ENCODE assay signal across 16 cellular contexts in genomic region chr5:160923927-160924705, GRCh38.
DNase-seq lines count a peak whose midpoint lies in the region; ATAC-seq, FAIRE-seq and TF ChIP-seq lines count a peak whose summit lies in the region.
"Had no signal": no experiment of that assay in that cellular context is flagged by ENCODE, and none has a peak within 500 bp of the region (broad histone marks: within the 10 kb centered on the region; RNA-seq: fewer than 3 reads in every experiment).

No MANE protein-coding gene starts in this region.

- H3K14ac ChIP-seq in H9 (ENCODE audit: insufficient read depth, low read length) = no peak overlapping the region

- intact Hi-C loops in dorsolateral prefrontal cortex (cut with DNase I) = no loop called here

- H3K4me2 ChIP-seq in H9 (ENCODE audit: insufficient read depth, insufficient read length, low read length) = no peak overlapping the region

- ATAC-seq in GM21825 (IDR thresholded peaks at IDR 0.05; ENCODE audit: unreplicated experiment) = no peak
- ATAC-seq: right cardiac atrium had no signal

- H3K9ac ChIP-seq in H9 (ENCODE audit: extremely low read depth, insufficient read length, low read length) = no peak overlapping the region

- no peak overlapping the region for H2BK15ac ChIP-seq in H9 (ENCODE audit: low read depth, low read length)

- H3K27ac ChIP-seq in H9 (ENCODE audit: insufficient read length, low read depth, low read length) = no peak overlapping the region
- peak overlapping the region; percentile 83 to 84 for H3K27ac ChIP-seq in small intestine (ENCODE audit: low read depth in 1 of 2, low read length in 1 of 2)
- H3K27ac ChIP-seq in dorsolateral prefrontal cortex = no peak overlapping the region

- H2AFZ ChIP-seq in H9 (ENCODE audit: low read length) = no peak overlapping the region

- no peak overlapping the region for H2AK5ac ChIP-seq in H9 (ENCODE audit: insufficient read length, low read length)

- H3K4me1 ChIP-seq in H9 (ENCODE audit: insufficient read depth, low read length) (peaks cover 6% of the 10 kb centered on the region; the same call in 1 of the 2 replicates), small intestine (ENCODE audit: control insufficient read depth in 2 of 2, insufficient read depth in 1 of 2, low read depth in 1 of 2, low read length in 1 of 2) (peaks cover 15 to 20% of the 10 kb centered on the region in 2 donors)

- H2BK12ac ChIP-seq in H9 (ENCODE audit: insufficient read length, low read depth, low read length) = no peak overlapping the region

- TF ChIP-seq CTCF in H9 (conservative IDR thresholded peaks at IDR 0.05) (no peak), kidney epithelial cell (IDR thresholded peaks at IDR 0.05; ENCODE audit: insufficient read depth, low read length, poor library complexity, severe bottlenecking) (no peak), dorsolateral prefrontal cortex (IDR thresholded peaks at IDR 0.05 in 54 of 56, conservative IDR thresholded peaks at IDR 0.05 in 2 of 56; ENCODE audit: low read depth in 1 of 56, partially characterized antibody in 56 of 56) (no peak)

- H3K79me2 ChIP-seq in H9 (ENCODE audit: insufficient read depth, low read length) = no peaks in the 10 kb centered on the region

- peak; percentile 36 for DNase-seq in H9
- peak; percentile 91 for DNase-seq in NCI-H82 (lab: John Stamatoyannopoulos, UW)
- DNase-seq in kidney epithelial cell (ENCODE audit: low read depth) = peak; percentile 5
- peak; percentile 96 for DNase-seq in small intestine
- DNase-seq in dorsolateral prefrontal cortex = no peak
- no peak for DNase-seq in NCI-H524 treated with DMSO at 0.1 percent for 48 hours (lab: John Stamatoyannopoulos, UW)
- DNase-seq in 8988T = no peak
- DNase-seq: activated naive CD4-positive, alpha-beta T cell; caudate nucleus; CD4-positive, alpha-beta T cell; esophagus squamous epithelium; HCEC 1CT; NCI-H187; right cardiac atrium had no signal

- H3K36me3 Mint-ChIP-seq in H9 (ENCODE audit: insufficient read depth in 1 of 3, low read depth in 3 of 3) = no peaks in the 10 kb centered on the region; a peak in 1 of 7 replicates

- WGBS in H9 (ENCODE audit: extremely low coverage, insufficient read length, low lambda C conversion rate) = no CpG with 5 or more reads among the region's 6 CpGs
- 11 to 54% (median 26%) methylated on average over 6 of the region's 6 CpGs for WGBS in small intestine, 3 donors

- no peaks in the 10 kb centered on the region for H3K9me3 Mint-ChIP-seq in H9
- H3K9me3 Mint-ChIP-seq: CD4-positive, alpha-beta T cell; T-helper 1 cell treated with Interleukin-12 subunit alpha and Interleukin-12 subunit beta and Interleukin-4 antibody, amounts not matched to agents 30 μg/mL and 1 μg/mL, for 36 hours had no signal

- H3K4me3 Mint-ChIP-seq in H9 = no peak overlapping the region
- H3K4me3 Mint-ChIP-seq: CD4-positive, alpha-beta T cell; T-helper 1 cell treated with Interleukin-12 subunit alpha and Interleukin-12 subunit beta and Interleukin-4 antibody, amounts not matched to agents 30 μg/mL and 1 μg/mL, for 36 hours had no signal

- H3K27me3 Mint-ChIP-seq in H9 (ENCODE audit: low read depth) = no peaks in the 10 kb centered on the region
- H3K27me3 Mint-ChIP-seq: CD4-positive, alpha-beta T cell had no signal

- no peak overlapping the region for H3K56ac ChIP-seq in H9 (ENCODE audit: insufficient read length, low read depth, low read length)

- H3K79me1 ChIP-seq in H9 (ENCODE audit: insufficient read depth, low read depth, low read length, poor library complexity, severe bottlenecking) = no peaks in the 10 kb centered on the region

- H4K5ac ChIP-seq in H9 (ENCODE audit: insufficient read length, low read depth, low read length) = no peak overlapping the region

- H3K36me3 ChIP-seq in kidney epithelial cell (ENCODE audit: control insufficient read depth, insufficient read depth, low read length) = no peaks in the 10 kb centered on the region
- no peaks in the 10 kb centered on the region for H3K36me3 ChIP-seq in small intestine (ENCODE audit: control insufficient read depth in 2 of 2, insufficient read depth in 2 of 2, low read length in 2 of 2)
- H3K36me3 ChIP-seq: esophagus squamous epithelium had no signal

- no peaks in the 10 kb centered on the region for H3K23me2 ChIP-seq in H9 (ENCODE audit: insufficient read length, low read depth, low read length, poor library complexity, severe bottlenecking)

- no peaks in the 10 kb centered on the region for H4K20me1 ChIP-seq in H9 (ENCODE audit: control insufficient read depth, insufficient read depth, insufficient read length)

- H3K4ac ChIP-seq in H9 (ENCODE audit: low read depth, low read length) = no peak overlapping the region

- H2BK5ac ChIP-seq in H9 (ENCODE audit: insufficient read length, low read length) = no peak overlapping the region

- H3K4me1 Mint-ChIP-seq in H9 = peaks cover 40 to 42% of the 10 kb centered on the region in 2 experiments

- no peak for FAIRE-seq in small intestine (lab: Jason Lieb, UNC)

- no peak overlapping the region for H4K8ac ChIP-seq in H9 (replicated peaks; ENCODE audit: insufficient read length, low read depth, low read length)

- no peak overlapping the region for H2BK120ac ChIP-seq in H9 (ENCODE audit: low read depth, low read length, poor library complexity, severe bottlenecking)

- no peak overlapping the region for H3K18ac ChIP-seq in H9 (ENCODE audit: insufficient read length, low read depth, low read length)

- no peak overlapping the region for H2BK20ac ChIP-seq in H9 (ENCODE audit: low read depth, low read length, poor library complexity, severe bottlenecking)

- H4K91ac ChIP-seq in H9 (ENCODE audit: insufficient read length, low read depth, low read length) = no peak overlapping the region

- no peak overlapping the region for H3K23ac ChIP-seq in H9 (ENCODE audit: insufficient read length, low read depth, low read length)

- H3K9me3 ChIP-seq in H9 (ENCODE audit: control insufficient read depth, low read depth, low read length) = no peaks in the 10 kb centered on the region
- no peaks in the 10 kb centered on the region for H3K9me3 ChIP-seq in small intestine (ENCODE audit: control insufficient read depth, low read depth)
- H3K9me3 ChIP-seq: esophagus squamous epithelium had no signal

- peak overlapping the region in 2 of 3 experiments; percentile 24 to 90; a peak in 3 of 7 replicates for H3K27ac Mint-ChIP-seq in H9
- H3K27ac Mint-ChIP-seq: CD4-positive, alpha-beta T cell; T-helper 1 cell treated with Interleukin-12 subunit alpha and Interleukin-12 subunit beta and Interleukin-4 antibody, amounts not matched to agents 30 μg/mL and 1 μg/mL, for 36 hours had no signal

- H3K27me3 ChIP-seq in H9 (ENCODE audit: insufficient read depth, low read length) (no peaks in the 10 kb centered on the region), kidney epithelial cell (ENCODE audit: control insufficient read depth, insufficient read depth, low read length) (no peaks in the 10 kb centered on the region), small intestine (ENCODE audit: control insufficient read depth in 2 of 2, insufficient read depth in 2 of 2, low read length in 2 of 2) (no peaks in the 10 kb centered on the region), dorsolateral prefrontal cortex (no peaks in the 10 kb centered on the region)
- H3K27me3 ChIP-seq: esophagus squamous epithelium had no signal

- H3T11ph ChIP-seq in H9 (ENCODE audit: low read length) = no peak overlapping the region

- H3K4me3 ChIP-seq in kidney epithelial cell (ENCODE audit: low read depth, low read length) (no peak overlapping the region), small intestine (ENCODE audit: low read depth in 1 of 2, low read length in 2 of 2) (no peak overlapping the region), dorsolateral prefrontal cortex (no peak overlapping the region)
- H3K4me3 ChIP-seq: esophagus squamous epithelium had no signal

Comparison
In these comparisons a context has a peak if more than half of its experiments do, and no peak if none do; other contexts are left out.
1. DNase-seq: peak in H9 (single experiment), NCI-H82 (single experiment), kidney epithelial cell (single experiment) and small intestine (single experiment); none in dorsolateral prefrontal cortex (0 of 10), NCI-H524 treated with DMSO at 0.1 percent for 48 hours (single experiment) and 8988T (single experiment).
2. H3K27ac ChIP-seq: peak in small intestine (2 of 2); none in H9 (single experiment) and dorsolateral prefrontal cortex (0 of 59).